8 cellular contexts compared by ENCODE assay signal in the genomic region with DNA sequence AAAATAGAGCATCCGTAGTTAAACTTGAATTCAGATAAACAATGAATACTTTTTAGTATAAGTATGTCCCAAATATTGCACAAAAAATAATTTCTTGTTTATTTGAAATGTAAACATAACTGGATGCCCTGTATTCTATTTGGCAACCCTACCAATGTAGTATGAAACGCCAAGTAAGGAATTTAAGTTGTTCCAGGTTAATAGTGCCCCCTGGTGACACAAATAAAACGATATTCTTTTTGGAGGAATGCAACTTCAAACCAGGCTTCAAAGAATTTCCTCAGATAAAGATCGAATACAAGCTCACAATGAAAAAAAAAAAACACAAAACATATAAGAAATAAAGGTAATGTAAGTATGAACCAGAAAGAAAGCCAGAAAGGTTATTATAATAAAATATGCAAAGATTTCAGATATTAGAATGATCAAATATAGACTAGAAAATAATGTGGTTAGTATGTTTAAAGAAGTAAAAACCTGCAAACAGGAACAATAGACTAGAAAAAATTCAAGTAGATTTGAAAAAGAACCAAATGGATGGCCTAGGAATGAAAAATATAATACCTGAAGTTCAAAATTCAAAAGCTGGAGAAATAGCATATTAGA. TPM values are rescaled to one million over a fixed set of nuclear protein-coding genes. Genes with fewer than 3 reads are reported as not detected.
DNase-seq lines count a peak whose midpoint lies in the region; ATAC-seq and TF ChIP-seq lines count a peak whose summit lies in the region.

No MANE protein-coding gene starts in this region.

- H3K4me3 ChIP-seq in PC-3 (ENCODE audit: low read length) (no peak overlapping the region), esophagus squamous epithelium (no peak overlapping the region), H7 (ENCODE audit: insufficient read depth, low read depth, low read length) (no peak overlapping the region)

- no peaks in the 10 kb centered on the region for H3F3A ChIP-seq in PC-3 (ENCODE audit: low read length, unreplicated experiment)

- no TSS peak for BruUV-seq in PC-3 (replicated peaks; lab: Mats Ljungman, UMichigan)

- no peaks in the 10 kb centered on the region for H4K20me1 ChIP-seq in PC-3 (ENCODE audit: low read length)

- H3K9me2 ChIP-seq in PC-3 (replicated peaks; ENCODE audit: low read length), result no peaks in the 10 kb centered on the region

- H2AFZ ChIP-seq in PC-3 (ENCODE audit: low read length), result no peak overlapping the region

- H3K9ac ChIP-seq in PC-3 (ENCODE audit: low read length), result no peak overlapping the region

- POLR2A ChIA-PET in PC-3 (lab: Charles Lee; ENCODE audit: unreplicated experiment), result no interaction called here

- ATAC-seq in GM19351 (IDR thresholded peaks at IDR 0.05; ENCODE audit: unreplicated experiment) (peak; percentile 56), PC-3 (peak; percentile 48; the same call in 1 of the 2 replicates)

- H3K27ac ChIP-seq in PC-3 (ENCODE audit: low read length) (no peak overlapping the region), esophagus squamous epithelium (no peak overlapping the region)

- H3K4me2 ChIP-seq in PC-3 (ENCODE audit: low read length), result no peak overlapping the region

- H3K4me1 ChIP-seq in PC-3 (ENCODE audit: insufficient read depth, low read length) (no peaks in the 10 kb centered on the region), esophagus squamous epithelium (no peaks in the 10 kb centered on the region)

- H3K9me3 ChIP-seq in PC-3 (ENCODE audit: low read length), result no peaks in the 10 kb centered on the region
- H3K9me3 ChIP-seq in esophagus squamous epithelium, result no peaks in the 10 kb centered on the region

- CTCF ChIA-PET in PC-3 (lab: Charles Lee), result interaction anchor here (0.6 to 2.0 kb wide), 2 partner anchors 232 to 262 kb away, joined by 4 to 9 read pairs; no protein-coding TSS in a partner anchor

- no peaks in the 10 kb centered on the region for H3K79me2 ChIP-seq in PC-3 (ENCODE audit: low read length)

- TF ChIP-seq POLR2A in esophagus squamous epithelium (IDR thresholded peaks at IDR 0.05), result no peak

- H3K36me3 ChIP-seq in PC-3 (ENCODE audit: low read depth, low read length) (no peaks in the 10 kb centered on the region), esophagus squamous epithelium (no peaks in the 10 kb centered on the region), H7 (replicated peaks; ENCODE audit: control insufficient read depth, insufficient read depth, low read length) (no peaks in the 10 kb centered on the region)

- intact Hi-C loops in PC-3 (cut with micrococcal nuclease), result loop anchor here (1.0 kb wide), 2 partner anchors 55 to 232 kb away; no protein-coding TSS in a partner anchor
- intact Hi-C loops in esophagus squamous epithelium (cut with DNase I), result loop anchor here (5.0 kb wide), 1 partner anchor 230 kb away; no protein-coding TSS in a partner anchor

- H3K27me3 ChIP-seq in PC-3 (ENCODE audit: low read length), result no peaks in the 10 kb centered on the region
- no peaks in the 10 kb centered on the region for H3K27me3 ChIP-seq in esophagus squamous epithelium
- no peaks in the 10 kb centered on the region for H3K27me3 ChIP-seq in H7 (ENCODE audit: control insufficient read depth, insufficient read depth, low read length)

- DNase-seq in Ammon's horn (ENCODE audit: low spot score) (peak; percentile 50), PC-3 (peak; percentile 76), esophagus squamous epithelium (lab: John Stamatoyannopoulos, UW) (no peak), renal cortical epithelial cell (ENCODE audit: low read depth) (peak; percentile 63), H7 (no peak), NCI-H2227 treated with DMSO at 0.1 percent for 48 hours (lab: John Stamatoyannopoulos, UW) (no peak), COLO668 (lab: John Stamatoyannopoulos, UW; ENCODE audit: unreplicated experiment) (no peak)

- peak; percentile 67 for TF ChIP-seq CTCF in PC-3 (conservative IDR thresholded peaks at IDR 0.05; ENCODE audit: low read depth, low read length)
- TF ChIP-seq CTCF in esophagus squamous epithelium (IDR thresholded peaks at IDR 0.05), result peak; percentile 15 to 62 (median 45)

- WGBS in esophagus squamous epithelium, 2 donors, result 33 to 37% methylated on average over 4 of the region's 4 CpGs

RNA-seq across cellular contexts. Expression of a gene that starts 18.4 kb away (rescaled TPM):
- 3.6 and 7.4 TPM in 2 replicates for total RNA-seq in PC-3 (2014; rRNA removed)
- 10 to 100 TPM in 1 of 4 donors, 1 to 10 TPM in 3; 2.1 to 11.4 (median 4.4) TPM for total RNA-seq in esophagus squamous epithelium
- 6.9 and 20.4 TPM in 2 replicates for total RNA-seq in renal cortical epithelial cell
- total RNA-seq in H7 (2014; rRNA removed; shearing (Covaris generic)), result 3.9 and 7.4 TPM in 2 replicates

RNA-seq across cellular contexts. Expression of a gene that starts 53.8 kb away (rescaled TPM):
- total RNA-seq in PC-3 (2014; rRNA removed) (26.9 and 39.9 TPM in 2 replicates), esophagus squamous epithelium (10 to 100 TPM in 3 of 4 donors, 1 to 10 TPM in 1; 6.2 to 58.0 (median 14.9) TPM), renal cortical epithelial cell (52.3 and 78.7 TPM in 2 replicates)
- total RNA-seq in H7 (2014; rRNA removed; shearing (Covaris generic)), result 25.9 and 26.6 TPM in 2 replicates

Comparison
In these comparisons a context has a peak if more than half of its experiments do, and no peak if none do; other contexts are left out.
1. DNase-seq: peak in Ammon's horn (single experiment), PC-3 (single experiment) and renal cortical epithelial cell (single experiment); none in esophagus squamous epithelium (single experiment), H7 (single experiment), NCI-H2227 treated with DMSO at 0.1 percent for 48 hours (single experiment) and COLO668 (single experiment).